ENCODE assay signal across 19 cellular contexts in the genomic region with DNA sequence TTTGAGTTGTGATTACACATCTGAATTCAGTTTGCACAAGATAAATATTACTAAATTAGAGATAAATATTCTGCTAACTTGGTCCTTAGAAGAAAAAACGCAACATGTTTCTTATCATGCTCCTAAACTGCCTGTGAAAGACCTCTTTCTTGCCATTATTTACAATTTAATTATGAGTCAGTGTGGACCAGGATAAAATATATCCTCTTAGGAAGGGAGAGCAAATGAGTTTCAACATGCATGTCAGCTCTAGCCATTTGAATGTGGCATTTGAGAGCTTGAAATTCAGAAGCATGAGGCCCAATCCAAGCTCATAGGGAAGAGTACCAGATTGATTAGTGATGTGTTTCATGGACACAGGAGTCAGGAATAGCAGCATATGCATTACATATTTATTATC. TPM values are rescaled to one million over a fixed set of nuclear protein-coding genes. Genes with fewer than 3 reads are reported as not detected.
DNase-seq lines count a peak whose midpoint lies in the region; ATAC-seq and TF ChIP-seq lines count a peak whose summit lies in the region.
"Had no signal": no experiment of that assay in that cellular context is flagged by ENCODE, and none has a peak within 500 bp of the region (broad histone marks: within the 10 kb centered on the region; RNA-seq: fewer than 3 reads in every experiment).

No MANE protein-coding gene starts in this region.

- CTCF ChIA-PET in PC-3 (lab: Charles Lee) = no interaction called here

- TF ChIP-seq CTCF in PC-3 (conservative IDR thresholded peaks at IDR 0.05; ENCODE audit: low read depth, low read length) = no peak
- TF ChIP-seq CTCF in fibroblast of the aortic adventitia (IDR thresholded peaks at IDR 0.05; ENCODE audit: insufficient read depth, low read length) = no peak
- TF ChIP-seq CTCF in omental fat pad (IDR thresholded peaks at IDR 0.05) = no peak

- BruUV-seq in PC-3 (replicated peaks; lab: Mats Ljungman, UMichigan) = no TSS peak

- peak overlapping the region; percentile 83 for H3K27ac ChIP-seq in PC-3 (ENCODE audit: low read length)

- ATAC-seq in PC-3 = peak; percentile 63
- ATAC-seq in omental fat pad (ENCODE audit: low FRiP score) = no peak
- no peak for ATAC-seq in left lobe of liver
- ATAC-seq in GM21723 (IDR thresholded peaks at IDR 0.05; ENCODE audit: unreplicated experiment) = no peak
- ATAC-seq: GM12878 had no signal

- H3K27me3 ChIP-seq in PC-3 (ENCODE audit: low read length) (no peaks in the 10 kb centered on the region), skeletal muscle satellite cell (ENCODE audit: control insufficient read depth, insufficient read depth, low read length) (no peaks in the 10 kb centered on the region)

- no peak overlapping the region for H2AFZ ChIP-seq in PC-3 (ENCODE audit: low read length)

- H3F3A ChIP-seq in PC-3 (ENCODE audit: low read length, unreplicated experiment) = no peaks in the 10 kb centered on the region

- H4K20me1 ChIP-seq in PC-3 (ENCODE audit: low read length) = no peaks in the 10 kb centered on the region

- H3K9ac ChIP-seq in PC-3 (ENCODE audit: low read length) (peak overlapping the region; percentile 39; the same call in 1 of the 2 replicates), skeletal muscle satellite cell (ENCODE audit: low read depth, low read length) (no peak overlapping the region)

- H3K9me3 ChIP-seq in PC-3 (ENCODE audit: low read length) = no peaks in the 10 kb centered on the region
- no peaks in the 10 kb centered on the region for H3K9me3 ChIP-seq in skeletal muscle satellite cell (replicated peaks; ENCODE audit: low read length)
- H3K9me3 ChIP-seq: HAP-1 had no signal

- H3K4me3 ChIP-seq in PC-3 (ENCODE audit: low read length) (peak overlapping the region; percentile 31; the same call in 1 of the 2 replicates), fibroblast of the aortic adventitia (ENCODE audit: low read depth, low read length) (no peak overlapping the region), skeletal muscle satellite cell (ENCODE audit: low read length) (no peak overlapping the region)
- H3K4me3 ChIP-seq: GM12878, HAP-1 had no signal

- peak; percentile 26 for DNase-seq in ELR (ENCODE audit: low read depth)
- peak; percentile 48 for DNase-seq in PC-3
- peak; percentile 54 for DNase-seq in fibroblast of the aortic adventitia (ENCODE audit: low read depth)
- DNase-seq in NCI-H446 (lab: John Stamatoyannopoulos, UW) = no peak
- no peak for DNase-seq in omental fat pad (ENCODE audit: low spot score)
- DNase-seq in left lobe of liver (ENCODE audit: low spot score) = no peak
- DNase-seq: AML-193; NCI-H1105; NCI-H1694; NCI-H2081 treated with DMSO at 0.1 percent for 48 hours; NCI-H510A; NCI-H748 treated with DMSO at 0.1 percent for 48 hours; NK-92 treated with Interleukin-12 subunit alpha and Interleukin-12 subunit beta, amount 100 ng/mL, for 24 hours; Right ventricle myocardium superior; T-helper 1 cell had no signal

- peak overlapping the region; percentile 67 for H3K4me2 ChIP-seq in PC-3 (ENCODE audit: low read length)
- peak overlapping the region; percentile 59 for H3K4me2 ChIP-seq in skeletal muscle satellite cell (ENCODE audit: low read length)

- POLR2A ChIA-PET in PC-3 (lab: Charles Lee; ENCODE audit: unreplicated experiment) = no interaction called here

- H3K4me1 ChIP-seq in PC-3 (ENCODE audit: insufficient read depth, low read length) (peaks cover 27% of the 10 kb centered on the region), skeletal muscle satellite cell (ENCODE audit: control insufficient read depth, insufficient read depth, low read length) (peaks cover 56% of the 10 kb centered on the region)
- H3K4me1 ChIP-seq: HAP-1 had no signal

- no peaks in the 10 kb centered on the region for H3K79me2 ChIP-seq in PC-3 (ENCODE audit: low read length)

- H3K36me3 ChIP-seq in PC-3 (ENCODE audit: low read depth, low read length) (no peaks in the 10 kb centered on the region), skeletal muscle satellite cell (ENCODE audit: insufficient read depth, low read length) (no peaks in the 10 kb centered on the region)
- H3K36me3 ChIP-seq: HAP-1 had no signal

- intact Hi-C loops in PC-3 (cut with micrococcal nuclease) = no loop called here

- no peaks in the 10 kb centered on the region for H3K9me2 ChIP-seq in PC-3 (replicated peaks; ENCODE audit: low read length)

RNA-seq across cellular contexts. Expression of gene TBX15, which starts 39.3 kb away (rescaled TPM):
- 0.58 TPM in 1 of 2 replicates, not detected in the other for total RNA-seq in PC-3 (2014; rRNA removed)
- total RNA-seq in fibroblast of the aortic adventitia (ENCODE audit: low replicate concordance) = 0.33 and 0.63 TPM in 2 replicates
- total RNA-seq in skeletal muscle satellite cell (2012; rRNA removed) = 17.9 and 22.6 TPM in 2 replicates
- total RNA-seq in omental fat pad = 1 to 10 TPM; 1.8 to 4.1 (median 3.2) TPM
- total RNA-seq in left lobe of liver = 15.0 TPM

Comparison
In these comparisons a context has a peak if more than half of its experiments do, and no peak if none do; other contexts are left out.
1. DNase-seq: peak in ELR (single experiment), PC-3 (single experiment) and fibroblast of the aortic adventitia (single experiment); none in NCI-H446 (0 of 2), omental fat pad (single experiment) and left lobe of liver (single experiment).